ENCODE assay signal across 10 cellular contexts in the genomic region with DNA sequence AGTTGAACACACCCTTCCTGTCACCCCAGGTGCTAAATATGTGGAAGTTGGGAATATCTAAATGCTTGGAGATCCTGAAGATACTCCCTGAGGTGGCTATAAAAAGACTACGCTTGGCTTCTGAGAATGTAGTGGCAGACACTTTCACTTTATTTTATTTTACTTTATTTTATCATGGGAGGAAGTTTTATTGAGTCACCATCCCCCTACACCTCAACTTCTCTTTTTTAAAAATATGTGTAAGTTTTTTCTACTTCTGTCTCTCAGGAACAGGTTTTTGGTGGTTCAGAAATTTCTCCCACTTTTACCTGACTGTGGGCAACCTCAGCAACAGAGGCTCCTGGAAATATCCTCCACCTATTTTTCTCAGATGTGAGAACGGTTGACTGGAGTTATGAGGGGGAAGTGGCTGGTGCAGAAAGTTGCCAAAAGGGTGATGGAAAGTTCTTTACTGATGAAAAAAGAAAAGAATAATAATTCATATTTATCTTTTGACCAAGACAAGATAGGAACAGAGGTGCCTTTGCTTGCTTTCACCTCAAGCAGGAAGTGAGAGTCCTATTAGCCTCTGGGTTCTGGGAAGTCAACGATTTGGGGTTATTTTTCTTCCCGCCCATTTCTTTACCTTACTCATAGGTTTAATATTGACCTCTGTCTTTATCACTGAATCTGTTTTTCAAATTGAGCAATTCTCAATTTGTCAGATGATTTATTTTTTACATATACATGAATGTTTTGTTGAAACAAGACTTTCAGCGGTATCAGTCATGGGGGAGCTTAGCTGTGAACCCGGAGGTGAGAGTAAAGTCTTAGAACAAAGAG.
A peak's percentile ranks its signal among the peaks of the same experiment; 100 is the strongest.
DNase-seq lines count a peak whose midpoint lies in the region; ATAC-seq, FAIRE-seq and TF ChIP-seq lines count a peak whose summit lies in the region.
"Had no signal": no experiment of that assay in that cellular context is flagged by ENCODE, and none has a peak within 500 bp of the region (broad histone marks: within the 10 kb centered on the region; RNA-seq: fewer than 3 reads in every experiment).

No MANE protein-coding gene starts in this region.

- H3K79me2 ChIP-seq in GM12878 (ENCODE audit: control insufficient read depth, insufficient read depth, low read length) = no peaks in the 10 kb centered on the region

- ATAC-seq in GM18858 (IDR thresholded peaks at IDR 0.05; ENCODE audit: unreplicated experiment) (peak; percentile 55), GM21529 (IDR thresholded peaks at IDR 0.05; ENCODE audit: unreplicated experiment) (peak; percentile 75), HG03520 (IDR thresholded peaks at IDR 0.05; ENCODE audit: unreplicated experiment) (peak; percentile 51), GM12878 (peak; percentile 85), left cardiac atrium (no peak)
- ATAC-seq: body of pancreas, HCT116 had no signal

- H3K27me3 ChIP-seq in GM12878 (replicated peaks in 1 of 2; ENCODE audit: control insufficient read depth in 2 of 2, insufficient read depth in 2 of 2, low read length in 1 of 2) = no peaks in the 10 kb centered on the region
- H3K27me3 ChIP-seq: body of pancreas had no signal

- RAD21 ChIA-PET in GM12878 (lab: Charles Lee; ENCODE audit: unreplicated experiment) = interaction anchor here (0.7 to 2.8 kb wide), 31 partner anchors 10 to 418 kb away, joined by 3 to 19 read pairs (median 4); no protein-coding TSS in a partner anchor

- DNase-seq in GM12878 (ENCODE audit: low read depth, low spot score) (peak; percentile 78), left cardiac atrium (no peak), erythroblast (lab: John Stamatoyannopoulos, UW) (no peak)
- DNase-seq in stimulated activated CD8-positive, alpha-beta memory T cell treated with anti-CD3 and anti-CD28 coated beads, Interleukin-4, amount 100 ng/mL, for 48 hours = no peak
- DNase-seq: body of pancreas had no signal

- SMC1A ChIA-PET in GM12878 (lab: Charles Lee; ENCODE audit: uncharacterized antibody, unreplicated experiment) = interaction anchor here (0.7 to 4.8 kb wide), 33 partner anchors 11 to 259 kb away, joined by 3 to 34 read pairs (median 4); a partner anchor contains a TSS

- peak overlapping the region; percentile 97 for H3K4me2 ChIP-seq in GM12878 (ENCODE audit: control insufficient read depth, insufficient read depth)

- no peak for TF ChIP-seq RAD21 in GM12878 (IDR thresholded peaks at IDR 0.05; ENCODE audit: insufficient read depth, low read depth, low read length)

- CTCF ChIA-PET in GM12878 (lab: Yijun Ruan, JAX) = interaction anchor here (0.6 to 3.7 kb wide), 12 partner anchors 10 to 104 kb away, joined by 3 to 29 read pairs (median 4); a partner anchor contains a TSS

- no peak for FAIRE-seq in GM12878 (lab: Jason Lieb, UNC)
- FAIRE-seq: RCC 7860 had no signal

- BruUV-seq in GM12878 (replicated peaks; lab: Mats Ljungman, UMichigan) = TSS peak; percentile 92

- peak overlapping the region; percentile 77 for H3K27ac ChIP-seq in GM12878 (ENCODE audit: control insufficient read depth, insufficient read depth)
- H3K27ac ChIP-seq: body of pancreas had no signal

- peak overlapping the region; percentile 59; the same call in 1 of the 2 replicates for H3K9ac ChIP-seq in GM12878 (ENCODE audit: control insufficient read depth, insufficient read depth, low read length)

- peaks cover 23% of the 10 kb centered on the region for H3K4me1 ChIP-seq in GM12878 (ENCODE audit: control insufficient read depth, insufficient read depth, low read length)
- H3K4me1 ChIP-seq: body of pancreas had no signal

- TF ChIP-seq CTCF in GM12878 (IDR thresholded peaks at IDR 0.05 in 2 of 3, conservative IDR thresholded peaks at IDR 0.05 in 1 of 3; ENCODE audit: control insufficient read depth in 2 of 3, extremely low read depth in 1 of 3, insufficient read depth in 1 of 3, low read depth in 3 of 3, low read length in 3 of 3) = no peak

- intact Hi-C loops in GM12878 (cut with micrococcal nuclease; ENCODE audit: unreplicated experiment) = loop anchor here (1.0 to 10.0 kb wide), 7 partner anchors 19 to 250 kb away; no protein-coding TSS in a partner anchor
- intact Hi-C loops in left cardiac atrium (cut with DNase I) = no loop called here

- H3K4me3 ChIP-seq in GM12878 = peak overlapping the region; percentile 49
- H3K4me3 ChIP-seq: body of pancreas had no signal

- no peaks in the 10 kb centered on the region for H4K20me1 ChIP-seq in GM12878 (ENCODE audit: control insufficient read depth, insufficient read depth)

- WGBS in GM12878 (ENCODE audit: insufficient coverage, insufficient replicate concordance, low lambda C conversion rate, missing lambda C conversion rate) = under 1% methylated on average over 6 of the region's 6 CpGs

- in situ Hi-C loops in GM12878 (cut with MboI) = no loop called here

- TF ChIP-seq POLR2A in GM12878 (IDR thresholded peaks at IDR 0.05; ENCODE audit: low read depth, low read length) (no peak), erythroblast (IDR thresholded peaks at IDR 0.05; ENCODE audit: low read length) (no peak)

- H3K9me3 ChIP-seq in GM12878 (replicated peaks; ENCODE audit: control insufficient read depth, insufficient read depth, low read length) = no peaks in the 10 kb centered on the region; the same call in 2 of the 3 replicates
- H3K9me3 ChIP-seq: body of pancreas had no signal

- H3K36me3 ChIP-seq in GM12878 (ENCODE audit: control insufficient read depth in 2 of 2, insufficient read depth in 2 of 2, low read length in 1 of 2) = no peaks in the 10 kb centered on the region

- TF ChIP-seq EP300 in GM12878 (IDR thresholded peaks at IDR 0.05; ENCODE audit: borderline replicate concordance in 1 of 2, control insufficient read depth in 1 of 2, low read depth in 2 of 2, low read length in 2 of 2) = peak; percentile 81 to 85

- peak overlapping the region; percentile 81 for H2AFZ ChIP-seq in GM12878 (ENCODE audit: control insufficient read depth, low read depth, low read length)

- POLR2A ChIA-PET in GM12878 (lab: Charles Lee) = interaction anchor here (1.0 to 1.8 kb wide), 4 partner anchors 16 to 166 kb away, joined by 3 to 10 read pairs (median 6); no protein-coding TSS in a partner anchor

TF ChIP-seq in GM12878, 131 proteins besides CTCF, POLR2A, EP300 and RAD21 (continues in another document):
- TF ChIP-seq, protein P1, sequence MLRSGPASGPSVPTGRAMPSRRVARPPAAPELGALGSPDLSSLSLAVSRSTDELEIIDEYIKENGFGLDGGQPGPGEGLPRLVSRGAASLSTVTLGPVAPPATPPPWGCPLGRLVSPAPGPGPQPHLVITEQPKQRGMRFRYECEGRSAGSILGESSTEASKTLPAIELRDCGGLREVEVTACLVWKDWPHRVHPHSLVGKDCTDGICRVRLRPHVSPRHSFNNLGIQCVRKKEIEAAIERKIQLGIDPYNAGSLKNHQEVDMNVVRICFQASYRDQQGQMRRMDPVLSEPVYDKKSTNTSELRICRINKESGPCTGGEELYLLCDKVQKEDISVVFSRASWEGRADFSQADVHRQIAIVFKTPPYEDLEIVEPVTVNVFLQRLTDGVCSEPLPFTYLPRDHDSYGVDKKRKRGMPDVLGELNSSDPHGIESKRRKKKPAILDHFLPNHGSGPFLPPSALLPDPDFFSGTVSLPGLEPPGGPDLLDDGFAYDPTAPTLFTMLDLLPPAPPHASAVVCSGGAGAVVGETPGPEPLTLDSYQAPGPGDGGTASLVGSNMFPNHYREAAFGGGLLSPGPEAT (IDR thresholded peaks at IDR 0.05; ENCODE audit: low read depth) = peak; percentile 56
- TF ChIP-seq NFIC (IDR thresholded peaks at IDR 0.05; ENCODE audit: low read depth, low read length) = peak; percentile 73
- TF ChIP-seq, protein P2, sequence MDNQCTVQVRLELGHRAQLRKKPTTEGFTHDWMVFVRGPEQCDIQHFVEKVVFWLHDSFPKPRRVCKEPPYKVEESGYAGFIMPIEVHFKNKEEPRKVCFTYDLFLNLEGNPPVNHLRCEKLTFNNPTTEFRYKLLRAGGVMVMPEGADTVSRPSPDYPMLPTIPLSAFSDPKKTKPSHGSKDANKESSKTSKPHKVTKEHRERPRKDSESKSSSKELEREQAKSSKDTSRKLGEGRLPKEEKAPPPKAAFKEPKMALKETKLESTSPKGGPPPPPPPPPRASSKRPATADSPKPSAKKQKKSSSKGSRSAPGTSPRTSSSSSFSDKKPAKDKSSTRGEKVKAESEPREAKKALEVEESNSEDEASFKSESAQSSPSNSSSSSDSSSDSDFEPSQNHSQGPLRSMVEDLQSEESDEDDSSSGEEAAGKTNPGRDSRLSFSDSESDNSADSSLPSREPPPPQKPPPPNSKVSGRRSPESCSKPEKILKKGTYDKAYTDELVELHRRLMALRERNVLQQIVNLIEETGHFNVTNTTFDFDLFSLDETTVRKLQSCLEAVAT (IDR thresholded peaks at IDR 0.05) = no peak
- no peak for TF ChIP-seq ASH2L (IDR thresholded peaks at IDR 0.05; ENCODE audit: borderline replicate concordance, low read depth)
- TF ChIP-seq, protein P3, sequence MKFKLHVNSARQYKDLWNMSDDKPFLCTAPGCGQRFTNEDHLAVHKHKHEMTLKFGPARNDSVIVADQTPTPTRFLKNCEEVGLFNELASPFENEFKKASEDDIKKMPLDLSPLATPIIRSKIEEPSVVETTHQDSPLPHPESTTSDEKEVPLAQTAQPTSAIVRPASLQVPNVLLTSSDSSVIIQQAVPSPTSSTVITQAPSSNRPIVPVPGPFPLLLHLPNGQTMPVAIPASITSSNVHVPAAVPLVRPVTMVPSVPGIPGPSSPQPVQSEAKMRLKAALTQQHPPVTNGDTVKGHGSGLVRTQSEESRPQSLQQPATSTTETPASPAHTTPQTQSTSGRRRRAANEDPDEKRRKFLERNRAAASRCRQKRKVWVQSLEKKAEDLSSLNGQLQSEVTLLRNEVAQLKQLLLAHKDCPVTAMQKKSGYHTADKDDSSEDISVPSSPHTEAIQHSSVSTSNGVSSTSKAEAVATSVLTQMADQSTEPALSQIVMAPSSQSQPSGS (IDR thresholded peaks at IDR 0.05; ENCODE audit: low read length) = peak; percentile 72
- 0 out of 2 replicates have a peak, but pooled peaks have one; percentile 23 for TF ChIP-seq CREB1 (IDR thresholded peaks at IDR 0.05; ENCODE audit: low read depth)
- TF ChIP-seq HDAC6 (IDR thresholded peaks at IDR 0.05; ENCODE audit: unreplicated experiment) = no peak
- TF ChIP-seq, protein P4, sequence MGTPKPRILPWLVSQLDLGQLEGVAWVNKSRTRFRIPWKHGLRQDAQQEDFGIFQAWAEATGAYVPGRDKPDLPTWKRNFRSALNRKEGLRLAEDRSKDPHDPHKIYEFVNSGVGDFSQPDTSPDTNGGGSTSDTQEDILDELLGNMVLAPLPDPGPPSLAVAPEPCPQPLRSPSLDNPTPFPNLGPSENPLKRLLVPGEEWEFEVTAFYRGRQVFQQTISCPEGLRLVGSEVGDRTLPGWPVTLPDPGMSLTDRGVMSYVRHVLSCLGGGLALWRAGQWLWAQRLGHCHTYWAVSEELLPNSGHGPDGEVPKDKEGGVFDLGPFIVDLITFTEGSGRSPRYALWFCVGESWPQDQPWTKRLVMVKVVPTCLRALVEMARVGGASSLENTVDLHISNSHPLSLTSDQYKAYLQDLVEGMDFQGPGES (IDR thresholded peaks at IDR 0.05) = no peak
- peak; percentile 17 to 25; a peak in 1 of 4 replicates for TF ChIP-seq BHLHE40 (IDR thresholded peaks at IDR 0.05; ENCODE audit: borderline replicate concordance in 1 of 2, low read depth in 2 of 2, low read length in 1 of 2)
- TF ChIP-seq NFYA (IDR thresholded peaks at IDR 0.05; ENCODE audit: borderline replicate concordance, low read depth, low read length) = no peak

Comparison
In these comparisons a context has a peak if more than half of its experiments do, and no peak if none do; other contexts are left out.
1. ATAC-seq: peak in GM18858 (single experiment), GM21529 (single experiment), HG03520 (single experiment) and GM12878 (single experiment); none in left cardiac atrium (0 of 2).